ENCODE assay signal across 1 cellular context in the genomic region with DNA sequence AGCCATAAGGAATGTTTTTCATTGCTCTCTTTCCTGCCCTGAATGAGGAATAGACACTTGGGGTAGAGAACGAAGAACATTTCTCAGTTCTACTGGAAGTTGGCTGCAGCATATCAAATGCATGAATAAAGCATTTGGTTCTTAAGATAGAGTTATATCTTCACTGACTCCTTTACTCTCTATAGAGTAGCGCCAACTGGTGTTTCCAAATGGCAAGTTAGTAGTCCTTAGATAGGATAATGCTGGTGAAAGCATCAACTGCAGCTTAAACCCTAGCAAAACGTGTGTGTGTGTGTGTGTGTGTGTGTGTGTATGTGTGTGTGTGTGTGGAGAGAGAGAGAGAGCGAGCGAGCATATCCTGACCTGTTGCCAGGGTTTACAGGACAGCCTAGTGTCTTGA.
TF ChIP-seq lines count a peak whose summit lies in the region.

No MANE protein-coding gene starts in this region.

TF ChIP-seq in IMR-90, 13 proteins besides CTCF, POLR2A, EP300 and RAD21:
- TF ChIP-seq SMC3 (IDR thresholded peaks at IDR 0.05; ENCODE audit: low read depth, low read length) (peak; percentile 17; the same call in 1 of the 2 replicates), FOS (IDR thresholded peaks at IDR 0.05; ENCODE audit: low read depth, low read length) (no peak)
